8 cellular contexts compared by ENCODE assay signal in genomic region chr21:38773108-38774061, GRCh38. TPM values are rescaled to one million over a fixed set of nuclear protein-coding genes. Genes with fewer than 3 reads are reported as not detected.
DNase-seq lines count a peak whose midpoint lies in the region; ATAC-seq and TF ChIP-seq lines count a peak whose summit lies in the region.

No MANE protein-coding gene starts in this region.

- peaks cover 2% of the 10 kb centered on the region for H3K9me3 Mint-ChIP-seq in chondrocyte (ENCODE audit: low read depth)

- DNase-seq in COLO829 (ENCODE audit: low spot score) = peak; percentile 51
- DNase-seq in HPDE6-E6E7 (ENCODE audit: extremely low spot score) = peak; percentile 86
- no peak for DNase-seq in chondrocyte (ENCODE audit: low spot score)
- peak; percentile 95 for DNase-seq in non-pigmented ciliary epithelial cell (ENCODE audit: low read depth)
- DNase-seq in NCI-H2171 treated with DMSO at 0.1 percent for 48 hours (lab: John Stamatoyannopoulos, UW) = no peak

- H3K27me3 Mint-ChIP-seq in chondrocyte (ENCODE audit: low read depth) = no peaks in the 10 kb centered on the region

- H3K4me1 Mint-ChIP-seq in chondrocyte (ENCODE audit: low read depth) = peaks cover 39% of the 10 kb centered on the region

- no peak overlapping the region for H3K4me3 Mint-ChIP-seq in chondrocyte (ENCODE audit: unreplicated experiment)

- H3K27ac Mint-ChIP-seq in chondrocyte (ENCODE audit: unreplicated experiment) = peak overlapping the region; percentile 67

- no peaks in the 10 kb centered on the region for H3K36me3 Mint-ChIP-seq in chondrocyte (ENCODE audit: low read depth)

- TF ChIP-seq CTCF in chondrocyte (IDR thresholded peaks at IDR 0.05) = no peak

- no peak for ATAC-seq in HG03139 (IDR thresholded peaks at IDR 0.05; ENCODE audit: unreplicated experiment)
- ATAC-seq in GM18498 (IDR thresholded peaks at IDR 0.05; ENCODE audit: unreplicated experiment) = no peak
- ATAC-seq in HG03439 (IDR thresholded peaks at IDR 0.05; ENCODE audit: unreplicated experiment) = no peak

RNA-seq across cellular contexts. Expression of gene ETS2, which starts 32.3 kb away (rescaled TPM):
- total RNA-seq in chondrocyte = 12.0 to 14.2 TPM (median 13.6 TPM) in 3 replicates

Comparison
In these comparisons a context has a peak if more than half of its experiments do, and no peak if none do; other contexts are left out.
1. DNase-seq: peak in COLO829 (single experiment), HPDE6-E6E7 (single experiment) and non-pigmented ciliary epithelial cell (single experiment); none in chondrocyte (single experiment) and NCI-H2171 treated with DMSO at 0.1 percent for 48 hours (single experiment).